In genomic region chr16:2251281-2252111, GRCh38 we compare ENCODE assay signal across 1 cellular context.
A peak's percentile ranks its signal among the peaks of the same experiment; 100 is the strongest.
TF ChIP-seq lines count a peak whose summit lies in the region.

Gene ECI1, minus strand, starts transcription at chr16:2251587. Its CDS starts 21 bp downstream, at chr16:2251566.

TF ChIP-seq in HEK293, 187 proteins besides CTCF, POLR2A, EP300 and RAD21 (continued from another document):
- TF ChIP-seq ZNF639 (tag by site-specific recombination; IDR thresholded peaks at IDR 0.05) (peak; percentile 83; the same call in 1 of the 2 replicates), SP7 (tag by site-specific recombination; IDR thresholded peaks at IDR 0.05) (peak; percentile 92), ZNF571 (tag by site-specific recombination; IDR thresholded peaks at IDR 0.05) (no peak), ZNF266 (tag by site-specific recombination; IDR thresholded peaks at IDR 0.05; ENCODE audit: low read depth) (no peak), HIC1 (tag by site-specific recombination; IDR thresholded peaks at IDR 0.05) (peak; percentile 100), MEIS1 (CRISPR knock-in tag; IDR thresholded peaks at IDR 0.05; ENCODE audit: borderline replicate concordance) (no peak), ZSCAN16 (tag by site-specific recombination; IDR thresholded peaks at IDR 0.05) (no peak), KLF7 (tag by site-specific recombination; IDR thresholded peaks at IDR 0.05; ENCODE audit: borderline replicate concordance) (peak; percentile 82; the same call in 1 of the 2 replicates), ZNF623 (tag by site-specific recombination; IDR thresholded peaks at IDR 0.05) (no peak), PRDM4 (tag by site-specific recombination; IDR thresholded peaks at IDR 0.05) (peak; percentile 60), ZNF544 (tag by site-specific recombination; IDR thresholded peaks at IDR 0.05) (no peak), BCL11B (tag by site-specific recombination; IDR thresholded peaks at IDR 0.05; ENCODE audit: low read depth) (peak; percentile 87; the same call in 1 of the 2 replicates), SP2 (tag by site-specific recombination; IDR thresholded peaks at IDR 0.05) (peak; percentile 98), ZNF155 (tag by site-specific recombination; IDR thresholded peaks at IDR 0.05) (no peak), ZNF514 (tag by site-specific recombination; IDR thresholded peaks at IDR 0.05) (no peak), ZBTB11 (tag by site-specific recombination; conservative IDR thresholded peaks at IDR 0.05; ENCODE audit: low read depth) (peak; percentile 57), ZNF473 (tag by site-specific recombination; IDR thresholded peaks at IDR 0.05) (no peak), ZNF621 (tag by site-specific recombination; IDR thresholded peaks at IDR 0.05) (no peak), ZBTB26 (tag by site-specific recombination; optimal IDR thresholded peaks at IDR 0.05) (peak; percentile 97), OVOL3 (tag by site-specific recombination; IDR thresholded peaks at IDR 0.05) (no peak), ZNF677 (tag by site-specific recombination; IDR thresholded peaks at IDR 0.05) (0 out of 2 replicates have a peak, but pooled peaks have one; percentile 52), GLIS2 (tag by site-specific recombination; IDR thresholded peaks at IDR 0.05) (peak; percentile 93; the same call in 1 of the 2 replicates), YY1 (tag by site-specific recombination; IDR thresholded peaks at IDR 0.05) (peak; percentile 86), GLIS1 (tag by site-specific recombination; IDR thresholded peaks at IDR 0.05) (peak; percentile 87), ZNF184 (tag by site-specific recombination; IDR thresholded peaks at IDR 0.05) (0 out of 2 replicates have a peak, but pooled peaks have one; percentile 6), ZFP41 (tag by site-specific recombination; IDR thresholded peaks at IDR 0.05; ENCODE audit: borderline replicate concordance) (no peak), KLF16 (tag by site-specific recombination; IDR thresholded peaks at IDR 0.05) (peak; percentile 94; the same call in 1 of the 2 replicates), WT1 (tag by site-specific recombination; IDR thresholded peaks at IDR 0.05) (peak; percentile 49; the same call in 1 of the 2 replicates), ZNF510 (tag by site-specific recombination; IDR thresholded peaks at IDR 0.05; ENCODE audit: insufficient replicate concordance) (no peak), MZF1 (tag by site-specific recombination; IDR thresholded peaks at IDR 0.05; ENCODE audit: borderline replicate concordance) (no peak)
